25 cellular contexts compared by ENCODE assay signal in the genomic region with DNA sequence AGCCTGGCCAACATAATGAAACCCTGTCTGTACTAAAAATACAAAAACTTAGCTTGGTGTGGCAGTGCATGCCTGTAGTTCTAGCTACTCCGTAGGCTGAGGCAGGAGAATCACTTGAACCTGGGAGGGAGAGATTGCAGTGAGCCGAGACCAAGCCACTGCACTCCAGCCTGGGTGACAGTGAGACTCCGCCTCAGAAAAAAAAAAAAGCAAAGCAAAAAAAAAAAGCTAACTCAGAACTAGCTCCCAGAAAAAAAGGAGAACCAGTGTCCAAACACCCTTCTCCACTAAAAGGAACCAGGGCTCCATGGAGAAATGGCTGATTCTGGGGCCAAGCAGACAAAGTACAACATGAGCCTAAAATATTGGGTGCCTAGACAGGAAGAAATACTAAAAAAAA.
"Had no signal": no experiment of that assay in that cellular context is flagged by ENCODE, and none has a peak within 500 bp of the region (broad histone marks: within the 10 kb centered on the region; RNA-seq: fewer than 3 reads in every experiment).

No MANE protein-coding gene starts in this region.

- H3K9me3 ChIP-seq: adrenal gland, Peyer's patch had no signal

- DNase-seq: activated CD4-positive, alpha-beta memory T cell treated with anti-CD3 and anti-CD28 coated beads for 36 hours; activated CD4-positive, alpha-beta T cell treated with anti-CD3 and anti-CD28 coated beads, Interleukin-2, amount 10 ng/mL, durations not matched to agents 7 days and 5 days; activated CD4-positive, CD25-positive, alpha-beta regulatory T cell; activated CD8-positive, alpha-beta memory T cell treated with anti-CD3 and anti-CD28 coated beads for 24 hours; activated effector memory CD4-positive, alpha-beta T cell treated with anti-CD3 and anti-CD28 coated beads, Interleukin-2, amount 50 U/mL, for 16 hours; activated naive CD4-positive, alpha-beta T cell treated with anti-CD3 and anti-CD28 coated beads for 36 hours; activated naive CD8-positive, alpha-beta T cell treated with anti-CD3 and anti-CD28 coated beads, Interleukin-2, amount 10 ng/mL, durations not matched to agents 7 days and 5 days; activated T-cell treated with anti-CD3 and anti-CD28 coated beads, Interleukin-2, amount 50 U/mL, for 4 hours; adrenal gland; anterior cingulate cortex; caudate nucleus; NCI-H1105 treated with DMSO at 0.1 percent for 48 hours; NCI-H1436 treated with DMSO at 0.1 percent for 48 hours; NCI-H187; NCI-H2081; NCI-H446; NCI-H524; Peyer's patch; SHP77; T-cell; T-helper 2 cell; T1000 had no signal

- H3K36me3 ChIP-seq: adrenal gland, Peyer's patch had no signal

- ATAC-seq: activated T-cell treated with anti-CD3 and anti-CD28 coated beads, Interleukin-2, amount 50 U/mL, for 4 hours; K562; T-cell had no signal

- H3K27me3 ChIP-seq: adrenal gland, Peyer's patch had no signal

- H3K4me3 ChIP-seq: adrenal gland, K562, Peyer's patch had no signal

- H3K27ac ChIP-seq: adrenal gland, Peyer's patch, RWPE1, VCaP had no signal

- H3K4me1 ChIP-seq: adrenal gland, Peyer's patch had no signal
